In the genomic region with DNA sequence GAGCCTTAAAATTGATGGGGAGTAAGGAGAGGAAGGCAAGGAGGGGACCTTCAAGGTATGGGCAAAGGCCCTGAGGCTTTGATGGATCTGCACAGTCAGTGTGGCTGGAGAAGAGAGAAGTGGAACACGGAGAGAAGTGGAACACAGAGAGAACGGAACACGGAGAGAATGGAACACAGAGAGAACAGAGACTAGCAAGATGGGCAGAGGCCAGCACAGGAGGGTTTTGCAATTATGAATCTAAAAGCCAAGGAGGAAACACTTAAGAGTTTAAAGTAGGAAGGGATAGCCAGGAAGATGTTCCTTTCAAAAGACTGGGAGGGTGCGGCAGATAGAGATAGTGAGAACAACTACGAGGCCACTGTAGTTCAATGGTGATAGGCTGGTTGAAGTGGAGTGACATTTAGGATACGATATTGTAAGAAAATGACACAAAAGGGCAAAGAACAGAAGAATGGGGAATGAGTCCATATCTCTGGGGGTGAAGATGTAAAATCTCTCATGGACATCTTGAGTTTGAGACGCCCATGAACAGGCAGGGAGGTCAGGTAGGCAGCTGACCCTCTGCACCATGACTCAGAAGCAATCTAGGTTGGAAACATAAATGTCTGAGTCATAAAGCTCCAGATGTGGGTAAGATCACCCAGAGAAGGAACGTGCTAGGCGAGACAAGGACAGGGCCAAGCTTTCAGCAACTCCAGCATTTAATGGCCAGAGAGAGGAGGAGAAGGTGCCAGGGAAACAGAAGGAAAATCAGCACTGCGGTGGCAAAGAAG, we compare ENCODE assay signal across 8 cellular contexts. TPM values are rescaled to one million over a fixed set of nuclear protein-coding genes. Genes with fewer than 3 reads are reported as not detected.
DNase-seq lines count a peak whose midpoint lies in the region; ATAC-seq, FAIRE-seq and TF ChIP-seq lines count a peak whose summit lies in the region.

No MANE protein-coding gene starts in this region.

- H3K27me3 ChIP-seq in bronchial epithelial cell (ENCODE audit: control insufficient read depth, insufficient read depth, low read length) (no peaks in the 10 kb centered on the region), mucosa of rectum (ENCODE audit: control insufficient read depth in 2 of 2, insufficient read depth in 2 of 2, low read length in 2 of 2) (no peaks in the 10 kb centered on the region)

- in situ Hi-C loops in ACHN (cut with HindIII; ENCODE audit: low pct_ligation_motif_present, low pct_unique_long_range_greater_than_20kb, low sequenced_read_pairs), result no loop called here

- H3K4me3 ChIP-seq in bronchial epithelial cell (ENCODE audit: low read depth, low read length) (no peak overlapping the region), mucosa of rectum (ENCODE audit: low read length in 2 of 2) (no peak overlapping the region)

- no peak for ATAC-seq in GM21390 (IDR thresholded peaks at IDR 0.05; ENCODE audit: unreplicated experiment)

- H3K36me3 ChIP-seq in bronchial epithelial cell (ENCODE audit: control insufficient read depth, insufficient read depth, low read length) (peaks cover 6% of the 10 kb centered on the region), mucosa of rectum (ENCODE audit: control insufficient read depth in 2 of 2, insufficient read depth in 2 of 2, low read length in 2 of 2) (peaks cover 8 to 11% of the 10 kb centered on the region in 2 donors)

- no peak for TF ChIP-seq CTCF in bronchial epithelial cell (IDR thresholded peaks at IDR 0.05; ENCODE audit: insufficient read depth, low read length, severe bottlenecking)
- TF ChIP-seq CTCF in D721Med (IDR thresholded peaks at IDR 0.05; ENCODE audit: insufficient read depth, missing control alignments), result no peak

- H3K9ac ChIP-seq in mucosa of rectum (ENCODE audit: low read depth in 1 of 2, low read length in 2 of 2), result peak overlapping the region in 1 of 2 donors; percentile 38

- no peak for FAIRE-seq in bronchial epithelial cell (lab: Jason Lieb, UNC)
- no peak for FAIRE-seq in D721Med (lab: Jason Lieb, UNC)

- H3K9me3 ChIP-seq in mucosa of rectum (ENCODE audit: control insufficient read depth in 2 of 2, low read length in 2 of 2), result no peaks in the 10 kb centered on the region

- peak overlapping the region; percentile 67 to 77 for H3K27ac ChIP-seq in mucosa of rectum (ENCODE audit: low read depth in 2 of 2, low read length in 2 of 2)

- H3K4me1 ChIP-seq in mucosa of rectum (ENCODE audit: control insufficient read depth in 2 of 2, insufficient read depth in 2 of 2, low read length in 2 of 2), result peaks cover 21 to 44% of the 10 kb centered on the region in 2 donors

- DNase-seq in ACHN (peak; percentile 77), HT-29 (ENCODE audit: low spot score) (peak; percentile 94), bronchial epithelial cell (ENCODE audit: low read depth) (peak; percentile 86), anterior cingulate cortex (lab: John Stamatoyannopoulos, UW) (no peak), D721Med (ENCODE audit: insufficient read length, low spot score) (no peak), activated gamma-delta T cell treated with Interleukin-2 at 50 U/mL for 16 hours (no peak)

RNA-seq across cellular contexts. Expression of a gene that starts 25.4 kb away (rescaled TPM):
- 30.9 and 35.6 TPM in 2 replicates for total RNA-seq in HT-29 (2014; rRNA removed; shearing (Covaris generic))
- total RNA-seq in bronchial epithelial cell, result 13.4 and 14.7 TPM in 2 replicates

Comparison
In these comparisons a context has a peak if more than half of its experiments do, and no peak if none do; other contexts are left out.
1. DNase-seq: peak in ACHN (single experiment), HT-29 (single experiment) and bronchial epithelial cell (single experiment); none in anterior cingulate cortex (0 of 58), D721Med (single experiment) and activated gamma-delta T cell treated with Interleukin-2 at 50 U/mL for 16 hours (single experiment).